Comparison of ENCODE assay signal across 21 cellular contexts in genomic region chr3:155449613-155450267, GRCh38.
A peak's percentile ranks its signal among the peaks of the same experiment; 100 is the strongest.
DNase-seq lines count a peak whose midpoint lies in the region; ATAC-seq, FAIRE-seq and TF ChIP-seq lines count a peak whose summit lies in the region.
"Had no signal": no experiment of that assay in that cellular context is flagged by ENCODE, and none has a peak within 500 bp of the region (broad histone marks: within the 10 kb centered on the region; RNA-seq: fewer than 3 reads in every experiment).

No MANE protein-coding gene starts in this region.

- no peak overlapping the region for H3K4me3 Mint-ChIP-seq in astrocyte (ENCODE audit: unreplicated experiment)
- H3K4me3 Mint-ChIP-seq in type B pancreatic cell = no peak overlapping the region
- H3K4me3 Mint-ChIP-seq in CD4-positive, alpha-beta T cell = no peak overlapping the region
- H3K4me3 Mint-ChIP-seq: CD4-positive, CD25-positive, alpha-beta regulatory T cell; HFFc6 had no signal

- no peaks in the 10 kb centered on the region for H4K20me1 ChIP-seq in astrocyte (ENCODE audit: insufficient read depth, low read length)

- no peak for ATAC-seq in CD4-positive, alpha-beta T cell (ENCODE audit: poor library complexity)
- no peak for ATAC-seq in GM18861 (IDR thresholded peaks at IDR 0.05; ENCODE audit: unreplicated experiment)

- H3K4me1 Mint-ChIP-seq in astrocyte (ENCODE audit: low read depth, unreplicated experiment) (no peaks in the 10 kb centered on the region), type B pancreatic cell (ENCODE audit: unreplicated experiment) (no peaks in the 10 kb centered on the region)
- no peaks in the 10 kb centered on the region for H3K4me1 Mint-ChIP-seq in CD4-positive, alpha-beta T cell (ENCODE audit: low read depth)
- H3K4me1 Mint-ChIP-seq: CD4-positive, CD25-positive, alpha-beta regulatory T cell had no signal

- H3K27ac Mint-ChIP-seq in astrocyte (ENCODE audit: unreplicated experiment) (no peak overlapping the region), type B pancreatic cell (no peak overlapping the region)
- no peak overlapping the region for H3K27ac Mint-ChIP-seq in CD4-positive, alpha-beta T cell
- H3K27ac Mint-ChIP-seq: CD4-positive, CD25-positive, alpha-beta regulatory T cell; HFFc6 had no signal

- no peaks in the 10 kb centered on the region for H3K9me3 Mint-ChIP-seq in astrocyte (ENCODE audit: unreplicated experiment)
- no peaks in the 10 kb centered on the region for H3K9me3 Mint-ChIP-seq in type B pancreatic cell
- no peaks in the 10 kb centered on the region for H3K9me3 Mint-ChIP-seq in CD4-positive, alpha-beta T cell
- H3K9me3 Mint-ChIP-seq: HFFc6 had no signal

- no peaks in the 10 kb centered on the region for H3K27me3 Mint-ChIP-seq in astrocyte (ENCODE audit: low read depth, unreplicated experiment)
- H3K27me3 Mint-ChIP-seq in type B pancreatic cell = no peaks in the 10 kb centered on the region
- H3K27me3 Mint-ChIP-seq in CD4-positive, alpha-beta T cell = no peaks in the 10 kb centered on the region
- H3K27me3 Mint-ChIP-seq: CD4-positive, CD25-positive, alpha-beta regulatory T cell had no signal

- CTCF ChIA-PET in CD4-positive, alpha-beta T cell (lab: Charles Lee) = no interaction called here

- FAIRE-seq in astrocyte (lab: Jason Lieb, UNC) = no peak
- FAIRE-seq: H54 had no signal

- H3K27me3 ChIP-seq in astrocyte (ENCODE audit: insufficient read depth, low read length) = no peaks in the 10 kb centered on the region
- no peaks in the 10 kb centered on the region for H3K27me3 ChIP-seq in left ventricle myocardium inferior (ENCODE audit: low read depth)
- H3K27me3 ChIP-seq in CD4-positive, alpha-beta T cell (ENCODE audit: control insufficient read depth, insufficient read depth, low read length) = no peaks in the 10 kb centered on the region
- H3K27me3 ChIP-seq: Peyer's patch, SJSA1 had no signal

- in situ Hi-C loops in astrocyte of the spinal cord (cut with HindIII; ENCODE audit: low sequenced_read_pairs) = no loop called here

- H3K4me3 ChIP-seq in astrocyte (ENCODE audit: insufficient read depth, low read depth, low read length) (no peak overlapping the region), astrocyte of the spinal cord (ENCODE audit: low read depth, low read length) (no peak overlapping the region), left ventricle myocardium inferior (no peak overlapping the region)
- H3K4me3 ChIP-seq: Peyer's patch, SJSA1 had no signal

- no peaks in the 10 kb centered on the region for H3K9me3 ChIP-seq in astrocyte (ENCODE audit: insufficient read depth, low read depth, low read length)
- H3K9me3 ChIP-seq in left ventricle myocardium inferior (replicated peaks) = no peaks in the 10 kb centered on the region
- H3K9me3 ChIP-seq in CD4-positive, alpha-beta T cell (ENCODE audit: control insufficient read depth, low read length) = no peaks in the 10 kb centered on the region
- H3K9me3 ChIP-seq: Peyer's patch, SJSA1 had no signal

- no peak overlapping the region for H2AFZ ChIP-seq in astrocyte (ENCODE audit: low read depth, low read length)

- H3K27ac ChIP-seq in astrocyte (ENCODE audit: low read depth, low read length) = no peak overlapping the region
- H3K27ac ChIP-seq in left ventricle myocardium inferior (replicated peaks) = peak overlapping the region; percentile 63
- H3K27ac ChIP-seq in CD4-positive, alpha-beta T cell (ENCODE audit: low read depth, low read length) = no peak overlapping the region
- H3K27ac ChIP-seq: Peyer's patch, SJSA1 had no signal

- POLR2A ChIA-PET in CD4-positive, alpha-beta T cell (lab: Charles Lee) = no interaction called here

- H3K36me3 ChIP-seq in astrocyte (ENCODE audit: insufficient read depth, low read length) = no peaks in the 10 kb centered on the region
- H3K36me3 ChIP-seq in left ventricle myocardium inferior = no peaks in the 10 kb centered on the region
- H3K36me3 ChIP-seq: Peyer's patch, SJSA1 had no signal

- TF ChIP-seq CTCF in astrocyte (IDR thresholded peaks at IDR 0.05; ENCODE audit: insufficient read depth, low read depth, low read length) (no peak), astrocyte of the spinal cord (IDR thresholded peaks at IDR 0.05; ENCODE audit: low read depth, low read length) (no peak), left ventricle myocardium inferior (IDR thresholded peaks at IDR 0.05; ENCODE audit: borderline replicate concordance) (no peak), type B pancreatic cell (conservative IDR thresholded peaks at IDR 0.05) (no peak)
- TF ChIP-seq CTCF in CD4-positive, alpha-beta T cell (IDR thresholded peaks at IDR 0.05) = no peak

- DNase-seq in astrocyte (ENCODE audit: low read depth) = peak; percentile 43
- DNase-seq in astrocyte of the spinal cord (ENCODE audit: low read depth, low spot score) = peak; percentile 35
- no peak for DNase-seq in left ventricle myocardium inferior
- DNase-seq in pons (ENCODE audit: low spot score) = peak; percentile 20
- no peak for DNase-seq in type B pancreatic cell (ENCODE audit: extremely low spot score, unreplicated experiment)
- DNase-seq in CD4-positive, alpha-beta T cell = no peak
- no peak for DNase-seq in NCI-H2081 (lab: John Stamatoyannopoulos, UW)
- DNase-seq: CD4-positive, CD25-positive, alpha-beta regulatory T cell; COR-L47; DMS79; HFFc6; Kasumi-1; NCI-H1694; NCI-H226; NCI-H510A treated with DMSO at 0.1 percent for 48 hours; NCI-H774; NK-92 treated with Interleukin-12 subunit alpha and Interleukin-12 subunit beta, amount 100 ng/mL, for 24 hours; Peyer's patch had no signal

- H3K9ac ChIP-seq in astrocyte (ENCODE audit: low read length) = no peak overlapping the region

- H3K36me3 Mint-ChIP-seq in astrocyte (ENCODE audit: low read depth, unreplicated experiment) (no peaks in the 10 kb centered on the region), type B pancreatic cell (no peaks in the 10 kb centered on the region)
- H3K36me3 Mint-ChIP-seq in CD4-positive, alpha-beta T cell (ENCODE audit: low read depth) = no peaks in the 10 kb centered on the region
- H3K36me3 Mint-ChIP-seq: CD4-positive, CD25-positive, alpha-beta regulatory T cell had no signal

- H3K4me1 ChIP-seq in astrocyte (ENCODE audit: insufficient read depth, low read length) (no peaks in the 10 kb centered on the region), left ventricle myocardium inferior (peaks cover 17% of the 10 kb centered on the region)
- H3K4me1 ChIP-seq: Peyer's patch, SJSA1 had no signal

- H3K4me2 ChIP-seq in astrocyte (ENCODE audit: low read length) = no peak overlapping the region

- no peaks in the 10 kb centered on the region for H3K79me2 ChIP-seq in astrocyte (ENCODE audit: insufficient read depth, low read length)

- intact Hi-C loops in left ventricle myocardium inferior (cut with micrococcal nuclease) = no loop called here
- intact Hi-C loops in CD4-positive, alpha-beta T cell (cut with DNase I, micrococcal nuclease) = no loop called here

Comparison
In these comparisons a context has a peak if more than half of its experiments do, and no peak if none do; other contexts are left out.
1. DNase-seq: peak in astrocyte (single experiment), astrocyte of the spinal cord (single experiment) and pons (single experiment); none in left ventricle myocardium inferior (single experiment), type B pancreatic cell (single experiment), CD4-positive, alpha-beta T cell (0 of 10) and NCI-H2081 (0 of 2).